In genomic region chr12:125549171-125549570, GRCh38 we compare ENCODE assay signal across 1 cellular context.
TF ChIP-seq lines count a peak whose summit lies in the region.

No MANE protein-coding gene starts in this region.

TF ChIP-seq in GM23338, 12 proteins besides CTCF, POLR2A, EP300 and RAD21 (continued from another document):
- TF ChIP-seq ZNF462 (CRISPR knock-in tag; IDR thresholded peaks at IDR 0.05), result no peak
- TF ChIP-seq CREB1 (CRISPR knock-in tag; IDR thresholded peaks at IDR 0.05; ENCODE audit: low read depth), result no peak
- no peak for TF ChIP-seq ETS1 (IDR thresholded peaks at IDR 0.05)
